In the genomic region with DNA sequence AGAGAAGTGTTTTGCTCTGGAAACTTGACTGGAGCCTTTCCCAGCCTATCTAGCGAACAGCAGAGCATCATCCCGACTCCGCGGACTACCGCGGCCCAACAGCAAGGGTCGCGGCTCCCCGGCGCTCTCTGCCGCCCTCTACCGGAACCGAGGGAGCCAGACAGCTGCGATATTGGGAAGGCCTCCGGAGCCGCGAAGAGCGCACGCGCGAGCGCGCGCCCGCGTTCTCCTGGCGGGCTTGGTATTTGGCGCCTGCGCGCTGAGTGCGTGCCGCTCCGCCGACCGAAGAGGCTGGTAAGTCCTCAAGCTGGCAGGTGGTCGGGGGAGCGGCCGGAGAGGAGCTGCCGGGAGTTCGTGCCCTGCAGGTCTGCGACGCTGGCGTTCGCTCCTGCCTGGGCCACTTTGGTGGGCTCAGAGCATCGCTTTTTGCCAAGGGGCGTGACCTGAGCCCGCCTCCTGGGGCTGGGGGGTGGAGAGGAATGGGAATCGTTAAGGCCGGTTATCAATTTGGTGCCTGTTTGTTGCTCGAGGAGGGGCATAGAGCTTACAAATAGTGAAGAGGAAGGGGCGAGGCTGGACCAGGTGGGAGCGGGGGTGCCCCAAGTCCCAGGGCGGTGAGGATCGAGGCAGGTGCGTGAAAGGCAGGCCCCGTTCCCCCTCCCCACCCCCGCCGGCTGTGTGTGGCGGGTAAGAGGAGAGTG, we compare ENCODE assay signal across 8 cellular contexts. TPM values are rescaled to one million over a fixed set of nuclear protein-coding genes. Genes with fewer than 3 reads are reported as not detected.
A peak's percentile ranks its signal among the peaks of the same experiment; 100 is the strongest.
DNase-seq lines count a peak whose midpoint lies in the region; ATAC-seq and TF ChIP-seq lines count a peak whose summit lies in the region.

TMEM106C (plus strand) TSS at position 257 of the 701 bp plus-strand sequence. CDS start 641 bp downstream, outside the sequence.

- peak; percentile 89 for DNase-seq in ELR (ENCODE audit: low read depth)
- peak; percentile 84 for DNase-seq in GOT3 (lab: John Stamatoyannopoulos, UW)
- peak; percentile 94 for DNase-seq in RPMI8226
- peak; percentile 89 for DNase-seq in activated T-helper 2 cell treated with anti-CD3 and anti-CD28 coated beads, Interferon-gamma antibody, Interleukin-2, Interleukin-4, amounts not matched to agents 10 μg/mL and 5 μg/mL and 100 μg/mL, durations not matched to agents 14 hours and 24 hours and 36 hours (ENCODE audit: low spot score)
- DNase-seq in fibroblast of pulmonary artery (ENCODE audit: low read depth): peak; percentile 91
- peak; percentile 91 for DNase-seq in natural killer cell treated with Interleukin-12 subunit alpha and Interleukin-12 subunit beta and Interleukin-15 and Interleukin-18, amount 100 ng/mL, for 72 hours (ENCODE audit: low spot score)
- DNase-seq in stimulated activated naive CD8-positive, alpha-beta T cell treated with anti-CD3 and anti-CD28 coated beads, Interleukin-15, Interleukin-2, amounts not matched to agents 100 U/mL and 50 U/mL, for 24 hours: peak; percentile 95

- ATAC-seq in natural killer cell treated with Interleukin-12 subunit alpha and Interleukin-12 subunit beta and Interleukin-15 and Interleukin-18, amount 100 ng/mL, for 72 hours: peak; percentile 97 to 98
- ATAC-seq in stimulated activated naive CD8-positive, alpha-beta T cell treated with anti-CD3 and anti-CD28 coated beads, Interleukin-15, Interleukin-2, amounts not matched to agents 100 U/mL and 50 U/mL, for 24 hours: peak; percentile 98

- TF ChIP-seq CTCF in LNCAP (IDR thresholded peaks at IDR 0.05) (peak; percentile 98), fibroblast of pulmonary artery (IDR thresholded peaks at IDR 0.05; ENCODE audit: low read length, missing control alignments) (peak; percentile 91)

- peak within 1 kb of the TSS; percentile 88 for H3K4me3 ChIP-seq in fibroblast of pulmonary artery (replicated peaks; ENCODE audit: low read depth, low read length)

- H3K27me3 Mint-ChIP-seq in activated T-helper 2 cell treated with anti-CD3 and anti-CD28 coated beads, Interferon-gamma antibody, Interleukin-2, Interleukin-4, amounts not matched to agents 10 μg/mL and 5 μg/mL and 100 μg/mL, durations not matched to agents 14 hours and 24 hours and 36 hours (ENCODE audit: low read depth): peaks cover 27% of the 10 kb centered on the region
- H3K27me3 Mint-ChIP-seq in natural killer cell treated with Interleukin-12 subunit alpha and Interleukin-12 subunit beta and Interleukin-15 and Interleukin-18, amount 100 ng/mL, for 72 hours: peaks cover 11 to 13% of the 10 kb centered on the region in 2 donors

- peaks cover 48% of the 10 kb centered on the region for H3K36me3 Mint-ChIP-seq in activated T-helper 2 cell treated with anti-CD3 and anti-CD28 coated beads, Interferon-gamma antibody, Interleukin-2, Interleukin-4, amounts not matched to agents 10 μg/mL and 5 μg/mL and 100 μg/mL, durations not matched to agents 14 hours and 24 hours and 36 hours (ENCODE audit: low read depth)
- H3K36me3 Mint-ChIP-seq in natural killer cell treated with Interleukin-12 subunit alpha and Interleukin-12 subunit beta and Interleukin-15 and Interleukin-18, amount 100 ng/mL, for 72 hours: peaks cover 10% of the 10 kb centered on the region

- peaks cover 30% of the 10 kb centered on the region for H3K4me1 Mint-ChIP-seq in activated T-helper 2 cell treated with anti-CD3 and anti-CD28 coated beads, Interferon-gamma antibody, Interleukin-2, Interleukin-4, amounts not matched to agents 10 μg/mL and 5 μg/mL and 100 μg/mL, durations not matched to agents 14 hours and 24 hours and 36 hours (ENCODE audit: low read depth)
- H3K4me1 Mint-ChIP-seq in natural killer cell treated with Interleukin-12 subunit alpha and Interleukin-12 subunit beta and Interleukin-15 and Interleukin-18, amount 100 ng/mL, for 72 hours (ENCODE audit: low read depth in 2 of 2): peaks cover 19 to 35% of the 10 kb centered on the region in 2 donors

- peak within 1 kb of the TSS; percentile 81 for H3K27ac Mint-ChIP-seq in activated T-helper 2 cell treated with anti-CD3 and anti-CD28 coated beads, Interferon-gamma antibody, Interleukin-2, Interleukin-4, amounts not matched to agents 10 μg/mL and 5 μg/mL and 100 μg/mL, durations not matched to agents 14 hours and 24 hours and 36 hours
- H3K27ac Mint-ChIP-seq in natural killer cell treated with Interleukin-12 subunit alpha and Interleukin-12 subunit beta and Interleukin-15 and Interleukin-18, amount 100 ng/mL, for 72 hours: peak within 1 kb of the TSS; percentile 89 to 96

- H3K4me3 Mint-ChIP-seq in activated T-helper 2 cell treated with anti-CD3 and anti-CD28 coated beads, Interferon-gamma antibody, Interleukin-2, Interleukin-4, amounts not matched to agents 10 μg/mL and 5 μg/mL and 100 μg/mL, durations not matched to agents 14 hours and 24 hours and 36 hours (ENCODE audit: low read depth): peak within 1 kb of the TSS; percentile 95
- peak within 1 kb of the TSS; percentile 100 for H3K4me3 Mint-ChIP-seq in natural killer cell treated with Interleukin-12 subunit alpha and Interleukin-12 subunit beta and Interleukin-15 and Interleukin-18, amount 100 ng/mL, for 72 hours

- H3K9me3 Mint-ChIP-seq in activated T-helper 2 cell treated with anti-CD3 and anti-CD28 coated beads, Interferon-gamma antibody, Interleukin-2, Interleukin-4, amounts not matched to agents 10 μg/mL and 5 μg/mL and 100 μg/mL, durations not matched to agents 14 hours and 24 hours and 36 hours: peaks cover under 1% of the 10 kb centered on the region
- no peaks in the 10 kb centered on the region for H3K9me3 Mint-ChIP-seq in natural killer cell treated with Interleukin-12 subunit alpha and Interleukin-12 subunit beta and Interleukin-15 and Interleukin-18, amount 100 ng/mL, for 72 hours

- intact Hi-C loops in activated T-helper 2 cell treated with anti-CD3 and anti-CD28 coated beads, Interferon-gamma antibody, Interleukin-2, Interleukin-4, amounts not matched to agents 10 μg/mL and 5 μg/mL and 100 μg/mL, durations not matched to agents 14 hours and 24 hours and 36 hours (cut with micrococcal nuclease): loop anchor here (1.0 to 10.0 kb wide), 5 partner anchors 59 to 259 kb away; partner anchors contain the start of genes RPAP3 and VDR

RNA-seq across cellular contexts. Expression of gene TMEM106C, which starts in this region (rescaled TPM):
- 168 and 169 TPM in 2 replicates for total RNA-seq in activated T-helper 2 cell treated with anti-CD3 and anti-CD28 coated beads, Interferon-gamma antibody, Interleukin-2, Interleukin-4, amounts not matched to agents 10 μg/mL and 5 μg/mL and 100 μg/mL, durations not matched to agents 14 hours and 24 hours and 36 hours
- 10 to 100 TPM; 75.6 to 84.2 TPM for total RNA-seq in natural killer cell treated with Interleukin-12 subunit alpha and Interleukin-12 subunit beta and Interleukin-15 and Interleukin-18, amount 100 ng/mL, for 72 hours

Comparison
In these comparisons a context has a peak if more than half of its experiments do, and no peak if none do; other contexts are left out.
1. Peak in every context shown above with its lines: DNase-seq, ATAC-seq and H3K4me3 ChIP-seq.